8 cellular contexts compared by ENCODE assay signal in genomic region chr7:100674441-100675407, GRCh38. TPM values are rescaled to one million over a fixed set of nuclear protein-coding genes. Genes with fewer than 3 reads are reported as not detected.
DNase-seq lines count a peak whose midpoint lies in the region; ATAC-seq and TF ChIP-seq lines count a peak whose summit lies in the region.

No MANE protein-coding gene starts in this region.

- peaks cover 0 to 1% (median 0%) of the 10 kb centered on the region in 7 donors for H3K9me3 Mint-ChIP-seq in CD4-positive, CD25-positive, alpha-beta regulatory T cell
- H3K9me3 Mint-ChIP-seq in nephron progenitor cell: no peaks in the 10 kb centered on the region

- peaks cover 21% of the 10 kb centered on the region for H3K4me1 ChIP-seq in CD4-positive, CD25-positive, alpha-beta regulatory T cell (ENCODE audit: control insufficient read depth, insufficient read depth, low read length, poor library complexity, severe bottlenecking)
- peaks cover 14 to 53% (median 19%) of the 10 kb centered on the region in 3 donors for H3K4me1 ChIP-seq in esophagus squamous epithelium

- intact Hi-C loops in esophagus squamous epithelium (cut with DNase I): no loop called here

- peaks cover 7% of the 10 kb centered on the region for H3K27me3 Mint-ChIP-seq in CD4-positive, CD25-positive, alpha-beta regulatory T cell
- H3K27me3 Mint-ChIP-seq in nephron progenitor cell (ENCODE audit: low read depth, poor library complexity): peaks cover 34% of the 10 kb centered on the region

- H3K27me3 ChIP-seq in CD4-positive, CD25-positive, alpha-beta regulatory T cell (ENCODE audit: control insufficient read depth, insufficient read depth, low read length): no peaks in the 10 kb centered on the region
- H3K27me3 ChIP-seq in esophagus squamous epithelium: no peaks in the 10 kb centered on the region

- peak overlapping the region; percentile 94 for H3K27ac ChIP-seq in CD4-positive, CD25-positive, alpha-beta regulatory T cell (ENCODE audit: insufficient read depth, low read length, poor library complexity, severe bottlenecking)
- H3K27ac ChIP-seq in esophagus squamous epithelium: peak overlapping the region; percentile 96 to 100 (median 99)

- WGBS in esophagus squamous epithelium, 2 donors: 0% methylated on average over 6 of the region's 82 CpGs; no CpG with 5 or more reads in 1 of the 2 donors

- ATAC-seq in CD4-positive, CD25-positive, alpha-beta regulatory T cell (ENCODE audit: low read depth in 2 of 2): no peak
- ATAC-seq in GM21515 (IDR thresholded peaks at IDR 0.05; ENCODE audit: unreplicated experiment): no peak
- no peak for ATAC-seq in HG02938 (IDR thresholded peaks at IDR 0.05; ENCODE audit: unreplicated experiment)

- H3K27ac Mint-ChIP-seq in CD4-positive, CD25-positive, alpha-beta regulatory T cell: peak overlapping the region; percentile 84 to 98 (median 97)
- H3K27ac Mint-ChIP-seq in nephron progenitor cell: peak overlapping the region; percentile 59

- peak overlapping the region; percentile 51 for H3K4me3 ChIP-seq in CD4-positive, CD25-positive, alpha-beta regulatory T cell (ENCODE audit: low read depth, low read length)
- H3K4me3 ChIP-seq in esophagus squamous epithelium: peak overlapping the region; percentile 70 to 99 (median 98)

- peak overlapping the region; percentile 96 to 98 (median 97) for H3K4me3 Mint-ChIP-seq in CD4-positive, CD25-positive, alpha-beta regulatory T cell
- H3K4me3 Mint-ChIP-seq in nephron progenitor cell: peak overlapping the region; percentile 92

- TF ChIP-seq POLR2A in esophagus squamous epithelium (IDR thresholded peaks at IDR 0.05): no peak

- peak in 1 of 3 donors; percentile 51 for DNase-seq in CD4-positive, CD25-positive, alpha-beta regulatory T cell
- peak; percentile 41 for DNase-seq in HuH-7 (ENCODE audit: low spot score)
- DNase-seq in activated T-cell treated with anti-CD3 and anti-CD28 coated beads, Interleukin-2, amount 50 U/mL, for 1 hour: peak; percentile 59
- DNase-seq in esophagus squamous epithelium (lab: John Stamatoyannopoulos, UW): no peak
- DNase-seq in nephron progenitor cell: peak; percentile 60
- DNase-seq in cerebellar nuclear complex (lab: John Stamatoyannopoulos, UW): no peak

- TF ChIP-seq CTCF in esophagus squamous epithelium (IDR thresholded peaks at IDR 0.05) (no peak), nephron progenitor cell (IDR thresholded peaks at IDR 0.05) (no peak)

- peaks cover 0 to 35% (median 11%) of the 10 kb centered on the region in 4 donors for H3K4me1 Mint-ChIP-seq in CD4-positive, CD25-positive, alpha-beta regulatory T cell
- H3K4me1 Mint-ChIP-seq in nephron progenitor cell: peaks cover 22% of the 10 kb centered on the region

- no peaks in the 10 kb centered on the region for H3K36me3 Mint-ChIP-seq in CD4-positive, CD25-positive, alpha-beta regulatory T cell
- H3K36me3 Mint-ChIP-seq in nephron progenitor cell (ENCODE audit: low read depth): peaks cover 8% of the 10 kb centered on the region

- H3K9me3 ChIP-seq in CD4-positive, CD25-positive, alpha-beta regulatory T cell (ENCODE audit: control insufficient read depth in 2 of 2, low read length in 2 of 2): no peaks in the 10 kb centered on the region
- H3K9me3 ChIP-seq in esophagus squamous epithelium: no peaks in the 10 kb centered on the region

- H3K36me3 ChIP-seq in CD4-positive, CD25-positive, alpha-beta regulatory T cell (ENCODE audit: control insufficient read depth, insufficient read depth, low read length): peaks cover 27% of the 10 kb centered on the region
- peaks cover 24 to 37% (median 33%) of the 10 kb centered on the region in 3 donors for H3K36me3 ChIP-seq in esophagus squamous epithelium

RNA-seq across cellular contexts. Expression of gene GNB2, which starts 1.2 kb away (rescaled TPM):
- 160 TPM for total RNA-seq in CD4-positive, CD25-positive, alpha-beta regulatory T cell
- polyA plus RNA-seq in CD4-positive, CD25-positive, alpha-beta regulatory T cell: 10 to 100 TPM; 47.2 to 70.0 (median 66.8) TPM
- 100 to 1,000 TPM; 186 to 306 (median 226) TPM for total RNA-seq in esophagus squamous epithelium

RNA-seq across cellular contexts. Expression of gene ACTL6B, which starts 18.5 kb away (rescaled TPM):
- not detected for total RNA-seq in CD4-positive, CD25-positive, alpha-beta regulatory T cell
- not detected for polyA plus RNA-seq in CD4-positive, CD25-positive, alpha-beta regulatory T cell
- not detected for total RNA-seq in esophagus squamous epithelium

RNA-seq across cellular contexts. Expression of gene GIGYF1, which starts 19.3 kb away (rescaled TPM):
- total RNA-seq in CD4-positive, CD25-positive, alpha-beta regulatory T cell: 82.4 TPM
- polyA plus RNA-seq in CD4-positive, CD25-positive, alpha-beta regulatory T cell: under 1 TPM; 0.71 to 0.89 (median 0.73) TPM
- total RNA-seq in esophagus squamous epithelium: 10 to 100 TPM in 3 of 4 donors, 1 to 10 TPM in 1; 8.0 to 24.2 (median 13.8) TPM

RNA-seq across cellular contexts. Expression of gene POP7, which starts 31.2 kb away (rescaled TPM):
- 11.3 TPM for total RNA-seq in CD4-positive, CD25-positive, alpha-beta regulatory T cell
- polyA plus RNA-seq in CD4-positive, CD25-positive, alpha-beta regulatory T cell: 10 to 100 TPM; 57.2 to 63.0 (median 61.5) TPM
- total RNA-seq in esophagus squamous epithelium: 10 to 100 TPM; 28.0 to 36.7 (median 30.0) TPM

RNA-seq across cellular contexts. Expression of gene TFR2, which starts 33.4 kb away (rescaled TPM):
- 8.0 TPM for total RNA-seq in CD4-positive, CD25-positive, alpha-beta regulatory T cell
- polyA plus RNA-seq in CD4-positive, CD25-positive, alpha-beta regulatory T cell: 1 to 10 TPM; 1.2 to 2.0 (median 1.5) TPM
- total RNA-seq in esophagus squamous epithelium: 1 to 10 TPM in 1 of 4 donors, under 1 TPM in 3; 0.38 to 1.1 (median 0.84) TPM

Comparison
In these comparisons a context has a peak if more than half of its experiments do, and no peak if none do; other contexts are left out.
1. DNase-seq: peak in HuH-7 (single experiment), activated T-cell treated with anti-CD3 and anti-CD28 coated beads, Interleukin-2, amount 50 U/mL, for 1 hour (single experiment) and nephron progenitor cell (single experiment); none in esophagus squamous epithelium (single experiment) and cerebellar nuclear complex (0 of 2).